9 cellular contexts compared by ENCODE assay signal in genomic region chr15:71237456-71238188, GRCh38.
A peak's percentile ranks its signal among the peaks of the same experiment; 100 is the strongest.
DNase-seq lines count a peak whose midpoint lies in the region; ATAC-seq and TF ChIP-seq lines count a peak whose summit lies in the region.
"Had no signal": no experiment of that assay in that cellular context is flagged by ENCODE, and none has a peak within 500 bp of the region (broad histone marks: within the 10 kb centered on the region; RNA-seq: fewer than 3 reads in every experiment).

No MANE protein-coding gene starts in this region.

- WGBS in adrenal gland, 4 donors = 82 to 89% (median 85%) methylated on average over 11 of the region's 11 CpGs

- no peak for TF ChIP-seq POLR2A in adrenal gland (IDR thresholded peaks at IDR 0.05)

- H3K27me3 Mint-ChIP-seq in T-helper 17 cell = peaks cover 41% of the 10 kb centered on the region

- H3K4me1 ChIP-seq in adrenal gland (replicated peaks in 1 of 2) (no peaks in the 10 kb centered on the region), left ventricle myocardium inferior (peaks cover 32% of the 10 kb centered on the region)

- H3K4me3 Mint-ChIP-seq in T-helper 17 cell = no peak overlapping the region

- intact Hi-C loops in adrenal gland (cut with DNase I) (no loop called here), left ventricle myocardium inferior (cut with micrococcal nuclease) (no loop called here)

- no peak overlapping the region for H3K4me3 ChIP-seq in adrenal gland
- H3K4me3 ChIP-seq in left ventricle myocardium inferior = no peak overlapping the region

- no peak for TF ChIP-seq CTCF in adrenal gland (IDR thresholded peaks at IDR 0.05)
- TF ChIP-seq CTCF in left ventricle myocardium inferior (IDR thresholded peaks at IDR 0.05; ENCODE audit: borderline replicate concordance) = peak; percentile 11

- no peak for ATAC-seq in HG03175 (IDR thresholded peaks at IDR 0.05; ENCODE audit: unreplicated experiment)
- ATAC-seq in T-helper 17 cell = no peak

- H3K27me3 ChIP-seq in adrenal gland (no peaks in the 10 kb centered on the region), left ventricle myocardium inferior (ENCODE audit: low read depth) (no peaks in the 10 kb centered on the region)

- H3K9me3 ChIP-seq in adrenal gland (replicated peaks in 1 of 3) (no peaks in the 10 kb centered on the region), left ventricle myocardium inferior (replicated peaks) (no peaks in the 10 kb centered on the region), T-helper 17 cell (ENCODE audit: control insufficient read depth, low read length, poor library complexity, severe bottlenecking) (no peaks in the 10 kb centered on the region)

- H3K4me1 Mint-ChIP-seq in T-helper 17 cell = no peaks in the 10 kb centered on the region

- H3K27ac ChIP-seq in adrenal gland (no peak overlapping the region), left ventricle myocardium inferior (replicated peaks) (peak overlapping the region; percentile 73)

- H3K36me3 Mint-ChIP-seq in T-helper 17 cell (ENCODE audit: low read depth) = no peaks in the 10 kb centered on the region

- H3K36me3 ChIP-seq in adrenal gland (replicated peaks in 1 of 2) (no peaks in the 10 kb centered on the region), left ventricle myocardium inferior (peaks cover 1% of the 10 kb centered on the region)

- peak; percentile 99 for DNase-seq in HPDE6-E6E7 (ENCODE audit: extremely low spot score)
- peak in 6 of 7 donors; percentile 37 to 86 (median 48) for DNase-seq in adrenal gland
- DNase-seq in left ventricle myocardium inferior = peak; percentile 83
- peak; percentile 34 for DNase-seq in superior temporal gyrus (ENCODE audit: extremely low spot score)
- no peak for DNase-seq in NCI-H187 (lab: John Stamatoyannopoulos, UW)
- no peak for DNase-seq in T-helper 17 cell
- DNase-seq: activated effector memory CD4-positive, alpha-beta T cell treated with anti-CD3 and anti-CD28 coated beads, Interleukin-2, amount 50 U/mL, for 16 hours; stimulated activated CD4-positive, alpha-beta T cell treated with anti-CD3 and anti-CD28 coated beads, Interleukin-4, amount 100 ng/mL, for 1 hour had no signal

- no peak overlapping the region for H3K27ac Mint-ChIP-seq in T-helper 17 cell

Comparison
In these comparisons a context has a peak if more than half of its experiments do, and no peak if none do; other contexts are left out.
1. DNase-seq: peak in HPDE6-E6E7 (single experiment), adrenal gland (6 of 7), left ventricle myocardium inferior (single experiment) and superior temporal gyrus (single experiment); none in NCI-H187 (0 of 2) and T-helper 17 cell (0 of 3).